Comparison of ENCODE assay signal across 16 cellular contexts in genomic region chr6:12048609-12049008, GRCh38. TPM values are rescaled to one million over a fixed set of nuclear protein-coding genes. Genes with fewer than 3 reads are reported as not detected.
A peak's percentile ranks its signal among the peaks of the same experiment; 100 is the strongest.
DNase-seq lines count a peak whose midpoint lies in the region; ATAC-seq and TF ChIP-seq lines count a peak whose summit lies in the region.
"Had no signal": no experiment of that assay in that cellular context is flagged by ENCODE, and none has a peak within 500 bp of the region (broad histone marks: within the 10 kb centered on the region; RNA-seq: fewer than 3 reads in every experiment).

No MANE protein-coding gene starts in this region.

- TF ChIP-seq CTCF in OCI-LY7 (conservative IDR thresholded peaks at IDR 0.05; ENCODE audit: low read length) (no peak), endothelial cell (IDR thresholded peaks at IDR 0.05; ENCODE audit: unreplicated experiment) (no peak)

- peaks cover 20% of the 10 kb centered on the region for H3K36me3 ChIP-seq in OCI-LY7 (ENCODE audit: insufficient read depth, low read length)

- no peaks in the 10 kb centered on the region for H3K9me2 ChIP-seq in OCI-LY7 (ENCODE audit: insufficient read depth, low read length)

- H3K27ac ChIP-seq in OCI-LY7 (ENCODE audit: low read depth, low read length, poor library complexity, severe bottlenecking): peak overlapping the region; percentile 45

- no peaks in the 10 kb centered on the region for H3K9me3 Mint-ChIP-seq in activated naive CD4-positive, alpha-beta T cell treated with anti-CD3 and anti-CD28 coated beads, Interleukin-2, amount 10 ng/mL, durations not matched to agents 7 days and 5 days
- H3K9me3 Mint-ChIP-seq in central memory CD8-positive, alpha-beta T cell: no peaks in the 10 kb centered on the region
- no peaks in the 10 kb centered on the region for H3K9me3 Mint-ChIP-seq in stimulated activated naive CD8-positive, alpha-beta T cell treated with anti-CD3 and anti-CD28 coated beads, Interleukin-15, amount 100 ng/mL, for 72 hours
- H3K9me3 Mint-ChIP-seq in endothelial cell (ENCODE audit: unreplicated experiment): no peaks in the 10 kb centered on the region
- H3K9me3 Mint-ChIP-seq: effector memory CD8-positive, alpha-beta T cell had no signal

- peak overlapping the region; percentile 64 for H3K27ac Mint-ChIP-seq in activated naive CD4-positive, alpha-beta T cell treated with anti-CD3 and anti-CD28 coated beads, Interleukin-2, amount 10 ng/mL, durations not matched to agents 7 days and 5 days
- H3K27ac Mint-ChIP-seq in central memory CD8-positive, alpha-beta T cell (ENCODE audit: low read depth): peak overlapping the region; percentile 62
- peak overlapping the region; percentile 96 to 97 for H3K27ac Mint-ChIP-seq in stimulated activated naive CD8-positive, alpha-beta T cell treated with anti-CD3 and anti-CD28 coated beads, Interleukin-15, amount 100 ng/mL, for 72 hours
- H3K27ac Mint-ChIP-seq in endothelial cell (ENCODE audit: unreplicated experiment): no peak overlapping the region

- H3K4me1 Mint-ChIP-seq in activated naive CD4-positive, alpha-beta T cell treated with anti-CD3 and anti-CD28 coated beads, Interleukin-2, amount 10 ng/mL, durations not matched to agents 7 days and 5 days: peaks cover 66% of the 10 kb centered on the region
- H3K4me1 Mint-ChIP-seq in central memory CD8-positive, alpha-beta T cell: peaks cover 68% of the 10 kb centered on the region
- H3K4me1 Mint-ChIP-seq in stimulated activated naive CD8-positive, alpha-beta T cell treated with anti-CD3 and anti-CD28 coated beads, Interleukin-15, amount 100 ng/mL, for 72 hours: peaks cover 92% of the 10 kb centered on the region
- H3K4me1 Mint-ChIP-seq in endothelial cell (ENCODE audit: unreplicated experiment): no peaks in the 10 kb centered on the region

- H3K79me2 ChIP-seq in OCI-LY7 (ENCODE audit: insufficient read depth, low read depth, low read length): peaks cover 59% of the 10 kb centered on the region; the same call in 1 of the 2 replicates

- H3K4me3 ChIP-seq in OCI-LY7 (ENCODE audit: low read depth, low read length, poor library complexity, severe bottlenecking): peak overlapping the region; percentile 35

- H3K4me3 Mint-ChIP-seq in activated naive CD4-positive, alpha-beta T cell treated with anti-CD3 and anti-CD28 coated beads, Interleukin-2, amount 10 ng/mL, durations not matched to agents 7 days and 5 days: no peak overlapping the region
- H3K4me3 Mint-ChIP-seq in central memory CD8-positive, alpha-beta T cell: no peak overlapping the region
- peak overlapping the region; percentile 69 to 70 for H3K4me3 Mint-ChIP-seq in stimulated activated naive CD8-positive, alpha-beta T cell treated with anti-CD3 and anti-CD28 coated beads, Interleukin-15, amount 100 ng/mL, for 72 hours
- no peak overlapping the region for H3K4me3 Mint-ChIP-seq in endothelial cell (ENCODE audit: unreplicated experiment)
- H3K4me3 Mint-ChIP-seq: effector memory CD8-positive, alpha-beta T cell had no signal

- no peak overlapping the region for H2AFZ ChIP-seq in OCI-LY7 (ENCODE audit: low read length)

- CTCF ChIA-PET in activated naive CD4-positive, alpha-beta T cell treated with anti-CD3 and anti-CD28 coated beads, Interleukin-2, amount 10 ng/mL, durations not matched to agents 7 days and 5 days (lab: Charles Lee): no interaction called here
- CTCF ChIA-PET in OCI-LY7 (lab: Charles Lee; ENCODE audit: unreplicated experiment): no interaction called here

- peaks cover 18% of the 10 kb centered on the region for H3K36me3 Mint-ChIP-seq in activated naive CD4-positive, alpha-beta T cell treated with anti-CD3 and anti-CD28 coated beads, Interleukin-2, amount 10 ng/mL, durations not matched to agents 7 days and 5 days
- H3K36me3 Mint-ChIP-seq in central memory CD8-positive, alpha-beta T cell (ENCODE audit: insufficient read depth): peaks cover 10% of the 10 kb centered on the region
- H3K36me3 Mint-ChIP-seq in endothelial cell (ENCODE audit: low read depth, unreplicated experiment): no peaks in the 10 kb centered on the region

- POLR2A ChIA-PET in OCI-LY7 (lab: Charles Lee): interaction anchor here (0.6 kb wide), 1 partner anchor 69 kb away, joined by 3 read pairs; no protein-coding TSS in a partner anchor

- H4K20me1 ChIP-seq in OCI-LY7 (ENCODE audit: insufficient read depth, low read length): no peaks in the 10 kb centered on the region

- H3K4me2 ChIP-seq in OCI-LY7 (ENCODE audit: low read length): peak overlapping the region; percentile 66

- H3K4me1 ChIP-seq in OCI-LY7 (ENCODE audit: insufficient read depth, low read length, poor library complexity, severe bottlenecking): peaks cover 78% of the 10 kb centered on the region

- H3K9me3 ChIP-seq in OCI-LY7 (ENCODE audit: low read length): peaks cover 7% of the 10 kb centered on the region; the same call in 1 of the 2 replicates

- intact Hi-C loops in OCI-LY7 (cut with micrococcal nuclease; ENCODE audit: unreplicated experiment): loop anchor here (2.0 kb wide), 1 partner anchor 38 kb away; no protein-coding TSS in a partner anchor

- no peak for DNase-seq in activated naive CD4-positive, alpha-beta T cell treated with anti-CD3 and anti-CD28 coated beads, Interleukin-2, amount 10 ng/mL, durations not matched to agents 7 days and 5 days
- DNase-seq in activated naive CD4-positive, alpha-beta T cell treated with Interleukin-2 at 50 U/mL for 16 hours: no peak
- DNase-seq in OCI-LY7 (ENCODE audit: low spot score) (no peak), NCI-H2107 (lab: John Stamatoyannopoulos, UW) (no peak), endothelial cell (ENCODE audit: low spot score) (no peak)
- no peak for DNase-seq in central memory CD8-positive, alpha-beta T cell (ENCODE audit: low spot score in 2 of 2)
- no peak for DNase-seq in stimulated activated naive CD8-positive, alpha-beta T cell treated with anti-CD3 and anti-CD28 coated beads, Interleukin-15, amount 100 ng/mL, for 72 hours
- DNase-seq: activated CD4-positive, alpha-beta T cell treated with anti-CD3 and anti-CD28 coated beads, Interleukin-2, amount 50 U/mL, for 48 hours; caudate nucleus; effector memory CD8-positive, alpha-beta T cell; NCI-H1105 treated with DMSO at 0.1 percent for 48 hours; NCI-H2227 treated with DMSO at 0.1 percent for 48 hours; Right ventricle myocardium superior; T-helper 9 cell had no signal

- no peaks in the 10 kb centered on the region for H3K27me3 Mint-ChIP-seq in activated naive CD4-positive, alpha-beta T cell treated with anti-CD3 and anti-CD28 coated beads, Interleukin-2, amount 10 ng/mL, durations not matched to agents 7 days and 5 days
- no peaks in the 10 kb centered on the region for H3K27me3 Mint-ChIP-seq in central memory CD8-positive, alpha-beta T cell
- H3K27me3 Mint-ChIP-seq in stimulated activated naive CD8-positive, alpha-beta T cell treated with anti-CD3 and anti-CD28 coated beads, Interleukin-15, amount 100 ng/mL, for 72 hours: no peaks in the 10 kb centered on the region
- H3K27me3 Mint-ChIP-seq in endothelial cell (ENCODE audit: unreplicated experiment): no peaks in the 10 kb centered on the region
- H3K27me3 Mint-ChIP-seq: effector memory CD8-positive, alpha-beta T cell had no signal

- no peak for ATAC-seq in central memory CD8-positive, alpha-beta T cell (replicated peaks; ENCODE audit: extremely low read depth, poor library complexity, severe bottlenecking)
- peak; percentile 19 for ATAC-seq in stimulated activated naive CD8-positive, alpha-beta T cell treated with anti-CD3 and anti-CD28 coated beads, Interleukin-15, amount 100 ng/mL, for 72 hours
- ATAC-seq in HG03354 (IDR thresholded peaks at IDR 0.05; ENCODE audit: poor library complexity, severe bottlenecking, unreplicated experiment): no peak
- ATAC-seq: effector memory CD8-positive, alpha-beta T cell; left lobe of liver had no signal

- no TSS peak for BruUV-seq in OCI-LY7 (replicated peaks; lab: Mats Ljungman, UMichigan)

RNA-seq across cellular contexts. Expression of gene HIVEP1, which starts 36.5 kb away (rescaled TPM):
- 18.3 and 22.6 TPM in 2 replicates for total RNA-seq in OCI-LY7 (2014; rRNA removed; shearing (Covaris generic))
- total RNA-seq in OCI-LY7 (2022) (22.1 and 29.5 TPM in 2 replicates), endothelial cell (ENCODE audit: unreplicated experiment) (19.0 TPM)

Comparison
In these comparisons a context has a peak if more than half of its experiments do, and no peak if none do; other contexts are left out.
1. H3K4me3 Mint-ChIP-seq: peak in stimulated activated naive CD8-positive, alpha-beta T cell treated with anti-CD3 and anti-CD28 coated beads, Interleukin-15, amount 100 ng/mL, for 72 hours (2 of 2); none in activated naive CD4-positive, alpha-beta T cell treated with anti-CD3 and anti-CD28 coated beads, Interleukin-2, amount 10 ng/mL, durations not matched to agents 7 days and 5 days (single experiment), central memory CD8-positive, alpha-beta T cell (single experiment) and endothelial cell (single experiment).